In genomic region chr12:120688527-120689071, GRCh38 we compare ENCODE assay signal across 1 cellular context.
TF ChIP-seq lines count a peak whose summit lies in the region.

No MANE protein-coding gene starts in this region.

TF ChIP-seq in HepG2, 621 proteins besides CTCF, POLR2A, EP300 and RAD21:
- no peak for TF ChIP-seq THAP7 (CRISPR knock-in tag; IDR thresholded peaks at IDR 0.05)
- 0 out of 2 replicates have a peak, but pooled peaks have one; percentile 10 for TF ChIP-seq TGIF2 (CRISPR knock-in tag; IDR thresholded peaks at IDR 0.05)
- peak; percentile 15 for TF ChIP-seq ZNF18 (CRISPR knock-in tag; IDR thresholded peaks at IDR 0.05; ENCODE audit: insufficient replicate concordance)
- no peak for TF ChIP-seq RARG (CRISPR knock-in tag; IDR thresholded peaks at IDR 0.05; ENCODE audit: low read depth)
- TF ChIP-seq SAP130 (CRISPR knock-in tag; IDR thresholded peaks at IDR 0.05; ENCODE audit: low read depth) = peak; percentile 45; the same call in 1 of the 2 replicates
- TF ChIP-seq ZNF761 (CRISPR knock-in tag; conservative IDR thresholded peaks at IDR 0.05) = no peak
- 0 out of 2 replicates have a peak, but pooled peaks have one; percentile 26 for TF ChIP-seq MAFF (IDR thresholded peaks at IDR 0.05; ENCODE audit: low read depth, low read length)
- TF ChIP-seq ZFP36L1 (CRISPR knock-in tag; IDR thresholded peaks at IDR 0.05) = no peak
- TF ChIP-seq BHLHE40 (IDR thresholded peaks at IDR 0.05; ENCODE audit: low read length) = no peak
- TF ChIP-seq ZNF589 (CRISPR knock-in tag; conservative IDR thresholded peaks at IDR 0.05) = no peak
- no peak for TF ChIP-seq NFRKB (IDR thresholded peaks at IDR 0.05)
- no peak for TF ChIP-seq ZBTB39 (CRISPR knock-in tag; IDR thresholded peaks at IDR 0.05)
- no peak for TF ChIP-seq ZFP37 (CRISPR knock-in tag; IDR thresholded peaks at IDR 0.05; ENCODE audit: borderline replicate concordance)
- no peak for TF ChIP-seq SP140L (CRISPR knock-in tag; IDR thresholded peaks at IDR 0.05; ENCODE audit: borderline replicate concordance)
- no peak for TF ChIP-seq FOSL1 (CRISPR knock-in tag; IDR thresholded peaks at IDR 0.05; ENCODE audit: borderline replicate concordance)
- TF ChIP-seq IRX3 (CRISPR knock-in tag; IDR thresholded peaks at IDR 0.05; ENCODE audit: borderline replicate concordance, low read depth) = no peak
- TF ChIP-seq ETS1 (CRISPR knock-in tag; IDR thresholded peaks at IDR 0.05) = no peak
- no peak for TF ChIP-seq SSRP1 (CRISPR knock-in tag; IDR thresholded peaks at IDR 0.05)
- 0 out of 2 replicates have a peak, but pooled peaks have one; percentile 20 for TF ChIP-seq ZNF777 (CRISPR knock-in tag; IDR thresholded peaks at IDR 0.05)
- TF ChIP-seq ZNF674 (CRISPR knock-in tag; IDR thresholded peaks at IDR 0.05; ENCODE audit: low read depth) = no peak
- TF ChIP-seq HNF1B (CRISPR knock-in tag; IDR thresholded peaks at IDR 0.05) = 0 out of 2 replicates have a peak, but pooled peaks have one; percentile 21
- no peak for TF ChIP-seq HOXA3 (CRISPR knock-in tag; IDR thresholded peaks at IDR 0.05)
- no peak for TF ChIP-seq ZBTB26 (CRISPR knock-in tag; IDR thresholded peaks at IDR 0.05; ENCODE audit: borderline replicate concordance)
